Comparison of ENCODE assay signal across 1 cellular context in the genomic region with DNA sequence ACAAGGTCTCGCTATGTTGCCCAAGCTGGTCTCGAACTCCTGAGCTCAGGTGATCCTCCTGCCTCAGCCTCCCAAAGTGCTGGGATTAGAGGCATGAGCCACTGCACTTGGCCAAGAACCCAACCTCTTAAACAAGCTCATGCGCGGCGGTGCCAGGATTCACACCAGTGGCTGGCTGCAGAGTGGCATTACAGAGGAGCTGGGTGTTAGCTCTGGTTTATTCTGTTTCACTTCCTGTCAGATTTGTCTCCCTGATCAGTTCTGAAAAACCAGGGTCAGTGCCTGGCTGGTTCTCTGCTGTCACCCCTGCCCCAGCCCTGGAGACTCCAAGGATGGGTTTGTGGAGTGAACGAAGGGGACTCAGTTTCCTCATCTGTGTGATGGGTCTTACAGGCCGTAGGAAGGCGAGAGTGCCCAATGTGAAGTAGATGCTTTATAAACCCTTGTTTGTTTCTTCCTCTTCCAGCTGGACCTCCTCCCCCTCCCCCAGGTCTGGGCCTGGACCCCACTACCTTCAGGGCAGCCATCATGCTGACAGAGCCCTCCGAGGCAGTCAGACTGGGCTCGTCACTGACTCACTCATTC.
TF ChIP-seq lines count a peak whose summit lies in the region.

No MANE protein-coding gene starts in this region.

TF ChIP-seq in WTC11, 78 proteins besides CTCF, POLR2A, EP300 and RAD21 (continued from another document):
- TF ChIP-seq, protein P1, sequence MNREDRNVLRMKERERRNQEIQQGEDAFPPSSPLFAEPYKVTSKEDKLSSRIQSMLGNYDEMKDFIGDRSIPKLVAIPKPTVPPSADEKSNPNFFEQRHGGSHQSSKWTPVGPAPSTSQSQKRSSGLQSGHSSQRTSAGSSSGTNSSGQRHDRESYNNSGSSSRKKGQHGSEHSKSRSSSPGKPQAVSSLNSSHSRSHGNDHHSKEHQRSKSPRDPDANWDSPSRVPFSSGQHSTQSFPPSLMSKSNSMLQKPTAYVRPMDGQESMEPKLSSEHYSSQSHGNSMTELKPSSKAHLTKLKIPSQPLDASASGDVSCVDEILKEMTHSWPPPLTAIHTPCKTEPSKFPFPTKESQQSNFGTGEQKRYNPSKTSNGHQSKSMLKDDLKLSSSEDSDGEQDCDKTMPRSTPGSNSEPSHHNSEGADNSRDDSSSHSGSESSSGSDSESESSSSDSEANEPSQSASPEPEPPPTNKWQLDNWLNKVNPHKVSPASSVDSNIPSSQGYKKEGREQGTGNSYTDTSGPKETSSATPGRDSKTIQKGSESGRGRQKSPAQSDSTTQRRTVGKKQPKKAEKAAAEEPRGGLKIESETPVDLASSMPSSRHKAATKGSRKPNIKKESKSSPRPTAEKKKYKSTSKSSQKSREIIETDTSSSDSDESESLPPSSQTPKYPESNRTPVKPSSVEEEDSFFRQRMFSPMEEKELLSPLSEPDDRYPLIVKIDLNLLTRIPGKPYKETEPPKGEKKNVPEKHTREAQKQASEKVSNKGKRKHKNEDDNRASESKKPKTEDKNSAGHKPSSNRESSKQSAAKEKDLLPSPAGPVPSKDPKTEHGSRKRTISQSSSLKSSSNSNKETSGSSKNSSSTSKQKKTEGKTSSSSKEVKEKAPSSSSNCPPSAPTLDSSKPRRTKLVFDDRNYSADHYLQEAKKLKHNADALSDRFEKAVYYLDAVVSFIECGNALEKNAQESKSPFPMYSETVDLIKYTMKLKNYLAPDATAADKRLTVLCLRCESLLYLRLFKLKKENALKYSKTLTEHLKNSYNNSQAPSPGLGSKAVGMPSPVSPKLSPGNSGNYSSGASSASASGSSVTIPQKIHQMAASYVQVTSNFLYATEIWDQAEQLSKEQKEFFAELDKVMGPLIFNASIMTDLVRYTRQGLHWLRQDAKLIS (CRISPR knock-in tag; IDR thresholded peaks at IDR 0.05; ENCODE audit: borderline replicate concordance): no peak
- TF ChIP-seq ZNF671 (CRISPR knock-in tag; IDR thresholded peaks at IDR 0.05) (no peak), IRF2 (CRISPR knock-in tag; IDR thresholded peaks at IDR 0.05; ENCODE audit: borderline replicate concordance, low read depth) (no peak), TP53 (CRISPR knock-in tag; IDR thresholded peaks at IDR 0.05) (no peak), TCF7 (CRISPR knock-in tag; IDR thresholded peaks at IDR 0.05; ENCODE audit: low read depth) (no peak), NR1H2 (CRISPR knock-in tag; IDR thresholded peaks at IDR 0.05) (no peak), CBFB (CRISPR knock-in tag; IDR thresholded peaks at IDR 0.05; ENCODE audit: low read depth) (no peak), FOXP1 (CRISPR knock-in tag; IDR thresholded peaks at IDR 0.05; ENCODE audit: borderline replicate concordance) (no peak)
- TF ChIP-seq, protein P2, sequence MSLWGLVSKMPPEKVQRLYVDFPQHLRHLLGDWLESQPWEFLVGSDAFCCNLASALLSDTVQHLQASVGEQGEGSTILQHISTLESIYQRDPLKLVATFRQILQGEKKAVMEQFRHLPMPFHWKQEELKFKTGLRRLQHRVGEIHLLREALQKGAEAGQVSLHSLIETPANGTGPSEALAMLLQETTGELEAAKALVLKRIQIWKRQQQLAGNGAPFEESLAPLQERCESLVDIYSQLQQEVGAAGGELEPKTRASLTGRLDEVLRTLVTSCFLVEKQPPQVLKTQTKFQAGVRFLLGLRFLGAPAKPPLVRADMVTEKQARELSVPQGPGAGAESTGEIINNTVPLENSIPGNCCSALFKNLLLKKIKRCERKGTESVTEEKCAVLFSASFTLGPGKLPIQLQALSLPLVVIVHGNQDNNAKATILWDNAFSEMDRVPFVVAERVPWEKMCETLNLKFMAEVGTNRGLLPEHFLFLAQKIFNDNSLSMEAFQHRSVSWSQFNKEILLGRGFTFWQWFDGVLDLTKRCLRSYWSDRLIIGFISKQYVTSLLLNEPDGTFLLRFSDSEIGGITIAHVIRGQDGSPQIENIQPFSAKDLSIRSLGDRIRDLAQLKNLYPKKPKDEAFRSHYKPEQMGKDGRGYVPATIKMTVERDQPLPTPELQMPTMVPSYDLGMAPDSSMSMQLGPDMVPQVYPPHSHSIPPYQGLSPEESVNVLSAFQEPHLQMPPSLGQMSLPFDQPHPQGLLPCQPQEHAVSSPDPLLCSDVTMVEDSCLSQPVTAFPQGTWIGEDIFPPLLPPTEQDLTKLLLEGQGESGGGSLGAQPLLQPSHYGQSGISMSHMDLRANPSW (CRISPR knock-in tag; conservative IDR thresholded peaks at IDR 0.05; ENCODE audit: low read depth): no peak
- TF ChIP-seq, protein P3, sequence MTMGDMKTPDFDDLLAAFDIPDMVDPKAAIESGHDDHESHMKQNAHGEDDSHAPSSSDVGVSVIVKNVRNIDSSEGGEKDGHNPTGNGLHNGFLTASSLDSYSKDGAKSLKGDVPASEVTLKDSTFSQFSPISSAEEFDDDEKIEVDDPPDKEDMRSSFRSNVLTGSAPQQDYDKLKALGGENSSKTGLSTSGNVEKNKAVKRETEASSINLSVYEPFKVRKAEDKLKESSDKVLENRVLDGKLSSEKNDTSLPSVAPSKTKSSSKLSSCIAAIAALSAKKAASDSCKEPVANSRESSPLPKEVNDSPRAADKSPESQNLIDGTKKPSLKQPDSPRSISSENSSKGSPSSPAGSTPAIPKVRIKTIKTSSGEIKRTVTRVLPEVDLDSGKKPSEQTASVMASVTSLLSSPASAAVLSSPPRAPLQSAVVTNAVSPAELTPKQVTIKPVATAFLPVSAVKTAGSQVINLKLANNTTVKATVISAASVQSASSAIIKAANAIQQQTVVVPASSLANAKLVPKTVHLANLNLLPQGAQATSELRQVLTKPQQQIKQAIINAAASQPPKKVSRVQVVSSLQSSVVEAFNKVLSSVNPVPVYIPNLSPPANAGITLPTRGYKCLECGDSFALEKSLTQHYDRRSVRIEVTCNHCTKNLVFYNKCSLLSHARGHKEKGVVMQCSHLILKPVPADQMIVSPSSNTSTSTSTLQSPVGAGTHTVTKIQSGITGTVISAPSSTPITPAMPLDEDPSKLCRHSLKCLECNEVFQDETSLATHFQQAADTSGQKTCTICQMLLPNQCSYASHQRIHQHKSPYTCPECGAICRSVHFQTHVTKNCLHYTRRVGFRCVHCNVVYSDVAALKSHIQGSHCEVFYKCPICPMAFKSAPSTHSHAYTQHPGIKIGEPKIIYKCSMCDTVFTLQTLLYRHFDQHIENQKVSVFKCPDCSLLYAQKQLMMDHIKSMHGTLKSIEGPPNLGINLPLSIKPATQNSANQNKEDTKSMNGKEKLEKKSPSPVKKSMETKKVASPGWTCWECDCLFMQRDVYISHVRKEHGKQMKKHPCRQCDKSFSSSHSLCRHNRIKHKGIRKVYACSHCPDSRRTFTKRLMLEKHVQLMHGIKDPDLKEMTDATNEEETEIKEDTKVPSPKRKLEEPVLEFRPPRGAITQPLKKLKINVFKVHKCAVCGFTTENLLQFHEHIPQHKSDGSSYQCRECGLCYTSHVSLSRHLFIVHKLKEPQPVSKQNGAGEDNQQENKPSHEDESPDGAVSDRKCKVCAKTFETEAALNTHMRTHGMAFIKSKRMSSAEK (CRISPR knock-in tag; IDR thresholded peaks at IDR 0.05; ENCODE audit: borderline replicate concordance): no peak
- TF ChIP-seq, protein P4, sequence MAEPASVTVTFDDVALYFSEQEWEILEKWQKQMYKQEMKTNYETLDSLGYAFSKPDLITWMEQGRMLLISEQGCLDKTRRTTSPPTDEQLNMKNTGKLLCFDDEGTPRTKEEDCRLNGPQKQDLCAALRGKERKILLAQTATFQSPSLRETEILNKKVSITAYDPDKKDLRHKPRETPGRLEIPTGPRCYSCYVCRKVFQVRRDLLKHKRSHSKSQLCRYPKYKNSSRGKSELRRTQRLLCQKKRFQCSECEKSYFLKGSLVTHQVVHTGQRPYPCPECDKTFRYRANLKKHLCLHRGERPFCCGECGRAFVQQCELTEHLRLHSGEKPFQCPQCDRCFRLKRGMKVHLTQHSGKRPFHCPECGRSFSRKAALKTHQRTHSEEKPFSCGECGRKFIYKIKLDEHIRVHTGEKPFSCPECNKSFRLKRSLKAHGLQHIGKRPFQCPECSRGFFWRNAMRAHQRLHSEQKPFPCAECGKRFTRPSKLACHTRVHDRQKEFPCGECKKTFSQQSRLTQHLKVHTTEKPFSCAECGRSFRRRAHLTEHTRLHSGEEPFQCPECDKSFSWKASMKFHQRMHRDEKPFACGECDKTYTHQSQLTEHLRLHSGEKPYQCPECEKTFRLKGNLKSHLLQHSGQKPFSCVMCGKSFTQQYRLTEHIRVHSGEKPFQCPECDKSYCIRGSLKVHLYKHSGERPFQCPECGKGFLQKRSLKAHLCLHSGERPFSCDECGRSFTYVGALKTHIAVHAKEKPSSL (CRISPR knock-in tag; conservative IDR thresholded peaks at IDR 0.05): no peak
